20 cellular contexts compared by ENCODE assay signal in the genomic region with DNA sequence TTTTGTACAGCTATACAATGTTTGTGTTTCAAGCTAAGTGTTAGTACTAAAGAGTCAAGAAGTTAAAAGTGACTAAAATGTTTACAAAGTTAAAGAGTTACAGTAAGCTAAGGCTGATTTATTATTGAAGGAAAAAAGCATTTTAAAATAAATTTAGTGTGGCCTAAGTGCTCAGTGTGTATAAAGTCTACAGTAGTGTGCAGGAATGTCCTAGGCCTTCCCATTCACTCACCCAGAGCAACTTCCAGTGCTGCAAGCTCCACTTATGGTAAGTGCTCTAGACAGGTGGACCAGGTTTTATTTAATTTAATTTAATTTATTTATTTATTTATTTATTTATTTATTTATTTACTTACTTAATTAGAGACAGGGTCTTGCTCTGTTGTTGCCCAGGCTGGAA. TPM values are rescaled to one million over a fixed set of nuclear protein-coding genes. Genes with fewer than 3 reads are reported as not detected.
DNase-seq lines count a peak whose midpoint lies in the region; ATAC-seq, FAIRE-seq and TF ChIP-seq lines count a peak whose summit lies in the region.
"Had no signal": no experiment of that assay in that cellular context is flagged by ENCODE, and none has a peak within 500 bp of the region (broad histone marks: within the 10 kb centered on the region; RNA-seq: fewer than 3 reads in every experiment).

No MANE protein-coding gene starts in this region.

- CTCF ChIA-PET in RWPE1 (lab: Yijun Ruan, JAX): interaction anchor here (0.7 kb wide), 1 partner anchor 445 kb away, joined by 4 read pairs; no protein-coding TSS in a partner anchor

- TF ChIP-seq CTCF in RWPE1 (conservative IDR thresholded peaks at IDR 0.05; ENCODE audit: low read depth): no peak
- TF ChIP-seq CTCF in smooth muscle cell (IDR thresholded peaks at IDR 0.05; ENCODE audit: borderline replicate concordance, insufficient read depth, poor library complexity, severe bottlenecking): no peak

- no peak for DNase-seq in RWPE1 (ENCODE audit: low spot score)
- DNase-seq in smooth muscle cell (lab: John Stamatoyannopoulos, UW; ENCODE audit: unreplicated experiment): no peak
- no peak for DNase-seq in KG1 (lab: John Stamatoyannopoulos, UW)
- no peak for DNase-seq in NCI-H2196 treated with DMSO at 0.1 percent for 48 hours (lab: John Stamatoyannopoulos, UW; ENCODE audit: unreplicated experiment)
- no peak for DNase-seq in kidney glomerular epithelial cell (lab: John Stamatoyannopoulos, UW)
- DNase-seq: 8988T; AML-193; BE2C; CD4-positive, alpha-beta T cell; DMS 273 treated with DMSO at 0.1 percent for 48 hours; GDM1 had no signal

- peak overlapping the region; percentile 92 for H3K27ac ChIP-seq in RWPE1
- H3K27ac ChIP-seq in smooth muscle cell (ENCODE audit: low read depth): peak overlapping the region; percentile 23
- H3K27ac ChIP-seq: BLaER1 treated with 17β-estradiol and CSF1 and Interleukin-3, amounts not matched to agents 10 nM and 100 nM had no signal

- H3K9me3 ChIP-seq in smooth muscle cell (replicated peaks; ENCODE audit: low read depth): no peaks in the 10 kb centered on the region
- H3K9me3 ChIP-seq: A549, BE2C, HAP-1 had no signal

- no peak overlapping the region for H3K4me3 ChIP-seq in smooth muscle cell
- H3K4me3 ChIP-seq: A549; BLaER1 treated with 17β-estradiol and CSF1 and Interleukin-3, amounts not matched to agents 10 nM and 100 nM; GM12878; HAP-1 had no signal

- H3K4me2 ChIP-seq in smooth muscle cell: no peak overlapping the region
- H3K4me2 ChIP-seq: BLaER1 treated with 17β-estradiol and CSF1 and Interleukin-3, amounts not matched to agents 10 nM and 100 nM had no signal

- H3K9ac ChIP-seq in smooth muscle cell (ENCODE audit: low read depth): no peak overlapping the region
- H3K9ac ChIP-seq: BLaER1 treated with 17β-estradiol and CSF1 and Interleukin-3, amounts not matched to agents 10 nM and 100 nM had no signal

- ATAC-seq in GM19452 (IDR thresholded peaks at IDR 0.05; ENCODE audit: unreplicated experiment): no peak

- H4K20me1 ChIP-seq in smooth muscle cell (ENCODE audit: low read depth): no peaks in the 10 kb centered on the region
- H4K20me1 ChIP-seq: BLaER1 treated with 17β-estradiol and CSF1 and Interleukin-3, amounts not matched to agents 10 nM and 100 nM had no signal

- H3K36me3 ChIP-seq in smooth muscle cell (ENCODE audit: low read depth): no peaks in the 10 kb centered on the region
- H3K36me3 ChIP-seq: BE2C; BLaER1 treated with 17β-estradiol and CSF1 and Interleukin-3, amounts not matched to agents 10 nM and 100 nM; HAP-1 had no signal

- FAIRE-seq in islet of Langerhans (lab: Jason Lieb, UNC): peak; percentile 13
- FAIRE-seq: A549, D721Med, GM12878 had no signal

- POLR2A ChIA-PET in RWPE1 (lab: Yijun Ruan, JAX; ENCODE audit: low non-redundant PET): no interaction called here

- H3F3A ChIP-seq in smooth muscle cell (ENCODE audit: low read depth): no peaks in the 10 kb centered on the region

- H3K4me1 ChIP-seq in smooth muscle cell (ENCODE audit: low read depth): no peaks in the 10 kb centered on the region
- H3K4me1 ChIP-seq: BE2C; BLaER1 treated with 17β-estradiol and CSF1 and Interleukin-3, amounts not matched to agents 10 nM and 100 nM; HAP-1 had no signal

- no peak overlapping the region for H2AFZ ChIP-seq in smooth muscle cell (ENCODE audit: low read depth)

- H3K27me3 ChIP-seq in smooth muscle cell (ENCODE audit: low read depth): no peaks in the 10 kb centered on the region
- H3K27me3 ChIP-seq: BE2C; BLaER1 treated with 17β-estradiol and CSF1 and Interleukin-3, amounts not matched to agents 10 nM and 100 nM had no signal

- no peaks in the 10 kb centered on the region for H3K79me2 ChIP-seq in smooth muscle cell (ENCODE audit: low read depth)

RNA-seq across cellular contexts. Expression of gene DLK1, which starts 19.6 kb away (rescaled TPM):
- 3,515 and 3,549 TPM in 2 replicates for total RNA-seq in smooth muscle cell
- polyA plus RNA-seq in smooth muscle cell: 10,448 and 15,731 TPM in 2 replicates
- total RNA-seq: CD4-positive, alpha-beta T cell; CD8-positive, alpha-beta memory T cell had no signal
- polyA plus RNA-seq: CD14-positive monocyte; CD8-positive, alpha-beta memory T cell; GM12878 had no signal
